1 cellular context compared by ENCODE assay signal in genomic region chrX:153336988-153337387, GRCh38.
TF ChIP-seq lines count a peak whose summit lies in the region.

No MANE protein-coding gene starts in this region.

TF ChIP-seq in GM12878, 131 proteins besides CTCF, POLR2A, EP300 and RAD21 (continued from another document):
- peak; percentile 75 for TF ChIP-seq HSF1 (IDR thresholded peaks at IDR 0.05; ENCODE audit: low read depth, low read length)
